8 cellular contexts compared by ENCODE assay signal in genomic region chr5:119333421-119333851, GRCh38. TPM values are rescaled to one million over a fixed set of nuclear protein-coding genes. Genes with fewer than 3 reads are reported as not detected.
DNase-seq lines count a peak whose midpoint lies in the region; ATAC-seq lines count a peak whose summit lies in the region.

No MANE protein-coding gene starts in this region.

- no peaks in the 10 kb centered on the region for H3K9me3 Mint-ChIP-seq in activated CD4-positive, alpha-beta T cell treated with anti-CD3 and anti-CD28 coated beads, Interleukin-2, amount 10 ng/mL, durations not matched to agents 24 days and 14 days
- H3K9me3 Mint-ChIP-seq in activated T-helper 2 cell treated with anti-CD3 and anti-CD28 coated beads, Interferon-gamma antibody, Interleukin-2, Interleukin-4, amounts not matched to agents 10 μg/mL and 5 μg/mL and 100 μg/mL, durations not matched to agents 14 hours and 24 hours and 36 hours, result no peaks in the 10 kb centered on the region
- H3K9me3 Mint-ChIP-seq in stimulated activated naive CD8-positive, alpha-beta T cell treated with anti-CD3 and anti-CD28 coated beads, Interleukin-15, Interleukin-2, amounts not matched to agents 100 ng/mL and 50 ng/mL, for 24 hours, result no peaks in the 10 kb centered on the region

- peak; percentile 11 for ATAC-seq in HG03066 (IDR thresholded peaks at IDR 0.05; ENCODE audit: low read depth, unreplicated experiment)

- peaks cover 77% of the 10 kb centered on the region for H3K4me1 Mint-ChIP-seq in activated CD4-positive, alpha-beta T cell treated with anti-CD3 and anti-CD28 coated beads, Interleukin-2, amount 10 ng/mL, durations not matched to agents 24 days and 14 days
- H3K4me1 Mint-ChIP-seq in activated T-helper 2 cell treated with anti-CD3 and anti-CD28 coated beads, Interferon-gamma antibody, Interleukin-2, Interleukin-4, amounts not matched to agents 10 μg/mL and 5 μg/mL and 100 μg/mL, durations not matched to agents 14 hours and 24 hours and 36 hours (ENCODE audit: low read depth), result peaks cover 91% of the 10 kb centered on the region
- peaks cover 99% of the 10 kb centered on the region for H3K4me1 Mint-ChIP-seq in stimulated activated naive CD8-positive, alpha-beta T cell treated with anti-CD3 and anti-CD28 coated beads, Interleukin-15, Interleukin-2, amounts not matched to agents 100 ng/mL and 50 ng/mL, for 24 hours (ENCODE audit: low read depth)

- peaks cover 14% of the 10 kb centered on the region for H3K36me3 Mint-ChIP-seq in activated CD4-positive, alpha-beta T cell treated with anti-CD3 and anti-CD28 coated beads, Interleukin-2, amount 10 ng/mL, durations not matched to agents 24 days and 14 days (ENCODE audit: low read depth)
- peaks cover 14% of the 10 kb centered on the region for H3K36me3 Mint-ChIP-seq in activated T-helper 2 cell treated with anti-CD3 and anti-CD28 coated beads, Interferon-gamma antibody, Interleukin-2, Interleukin-4, amounts not matched to agents 10 μg/mL and 5 μg/mL and 100 μg/mL, durations not matched to agents 14 hours and 24 hours and 36 hours (ENCODE audit: low read depth)
- H3K36me3 Mint-ChIP-seq in stimulated activated naive CD8-positive, alpha-beta T cell treated with anti-CD3 and anti-CD28 coated beads, Interleukin-15, Interleukin-2, amounts not matched to agents 100 ng/mL and 50 ng/mL, for 24 hours (ENCODE audit: low read depth), result peaks cover 18% of the 10 kb centered on the region

- intact Hi-C loops in activated CD4-positive, alpha-beta T cell treated with anti-CD3 and anti-CD28 coated beads, Interleukin-2, amount 10 ng/mL, durations not matched to agents 24 days and 14 days (cut with micrococcal nuclease), result loop anchor here (1.0 to 2.0 kb wide), 5 partner anchors 9 to 65 kb away; no protein-coding TSS in a partner anchor
- intact Hi-C loops in activated T-helper 2 cell treated with anti-CD3 and anti-CD28 coated beads, Interferon-gamma antibody, Interleukin-2, Interleukin-4, amounts not matched to agents 10 μg/mL and 5 μg/mL and 100 μg/mL, durations not matched to agents 14 hours and 24 hours and 36 hours (cut with micrococcal nuclease), result loop anchor here (1.0 to 2.0 kb wide), 3 partner anchors 8 to 64 kb away; no protein-coding TSS in a partner anchor

- H3K27ac Mint-ChIP-seq in activated CD4-positive, alpha-beta T cell treated with anti-CD3 and anti-CD28 coated beads, Interleukin-2, amount 10 ng/mL, durations not matched to agents 24 days and 14 days, result peak overlapping the region; percentile 92
- H3K27ac Mint-ChIP-seq in activated T-helper 2 cell treated with anti-CD3 and anti-CD28 coated beads, Interferon-gamma antibody, Interleukin-2, Interleukin-4, amounts not matched to agents 10 μg/mL and 5 μg/mL and 100 μg/mL, durations not matched to agents 14 hours and 24 hours and 36 hours, result peak overlapping the region; percentile 87
- peak overlapping the region; percentile 99 for H3K27ac Mint-ChIP-seq in stimulated activated naive CD8-positive, alpha-beta T cell treated with anti-CD3 and anti-CD28 coated beads, Interleukin-15, Interleukin-2, amounts not matched to agents 100 ng/mL and 50 ng/mL, for 24 hours

- DNase-seq in activated CD4-positive, alpha-beta T cell treated with anti-CD3 and anti-CD28 coated beads, Interleukin-2, amount 10 ng/mL, durations not matched to agents 24 days and 14 days, result peak; percentile 74
- DNase-seq in activated CD4-positive, alpha-beta T cell treated with anti-CD3 and anti-CD28 coated beads, Interleukin-2, amount 50 U/mL, for 48 hours, result no peak
- no peak for DNase-seq in activated T-helper 2 cell treated with anti-CD3 and anti-CD28 coated beads, Interferon-gamma antibody, Interleukin-2, Interleukin-4, amounts not matched to agents 10 μg/mL and 5 μg/mL and 100 μg/mL, durations not matched to agents 14 hours and 24 hours and 36 hours (ENCODE audit: low spot score)
- no peak for DNase-seq in activated effector memory CD4-positive, alpha-beta T cell treated with Interleukin-2 at 50 U/mL for 16 hours
- DNase-seq in NCI-H2107 (lab: John Stamatoyannopoulos, UW) (no peak), COLO829 (ENCODE audit: low spot score) (no peak)

- H3K27me3 Mint-ChIP-seq in activated CD4-positive, alpha-beta T cell treated with anti-CD3 and anti-CD28 coated beads, Interleukin-2, amount 10 ng/mL, durations not matched to agents 24 days and 14 days, result no peaks in the 10 kb centered on the region
- no peaks in the 10 kb centered on the region for H3K27me3 Mint-ChIP-seq in activated T-helper 2 cell treated with anti-CD3 and anti-CD28 coated beads, Interferon-gamma antibody, Interleukin-2, Interleukin-4, amounts not matched to agents 10 μg/mL and 5 μg/mL and 100 μg/mL, durations not matched to agents 14 hours and 24 hours and 36 hours (ENCODE audit: low read depth)
- H3K27me3 Mint-ChIP-seq in stimulated activated naive CD8-positive, alpha-beta T cell treated with anti-CD3 and anti-CD28 coated beads, Interleukin-15, Interleukin-2, amounts not matched to agents 100 ng/mL and 50 ng/mL, for 24 hours, result no peaks in the 10 kb centered on the region

- H3K4me3 Mint-ChIP-seq in activated CD4-positive, alpha-beta T cell treated with anti-CD3 and anti-CD28 coated beads, Interleukin-2, amount 10 ng/mL, durations not matched to agents 24 days and 14 days, result peak overlapping the region; percentile 85
- peak overlapping the region; percentile 79 for H3K4me3 Mint-ChIP-seq in activated T-helper 2 cell treated with anti-CD3 and anti-CD28 coated beads, Interferon-gamma antibody, Interleukin-2, Interleukin-4, amounts not matched to agents 10 μg/mL and 5 μg/mL and 100 μg/mL, durations not matched to agents 14 hours and 24 hours and 36 hours (ENCODE audit: low read depth)
- H3K4me3 Mint-ChIP-seq in stimulated activated naive CD8-positive, alpha-beta T cell treated with anti-CD3 and anti-CD28 coated beads, Interleukin-15, Interleukin-2, amounts not matched to agents 100 ng/mL and 50 ng/mL, for 24 hours, result peak overlapping the region; percentile 83

RNA-seq across cellular contexts. Expression of gene TNFAIP8, which starts 22.4 kb away (rescaled TPM):
- 188 and 193 TPM in 2 replicates for total RNA-seq in activated CD4-positive, alpha-beta T cell treated with anti-CD3 and anti-CD28 coated beads, Interleukin-2, amount 10 ng/mL, durations not matched to agents 24 days and 14 days
- 112 and 117 TPM in 2 replicates for total RNA-seq in activated T-helper 2 cell treated with anti-CD3 and anti-CD28 coated beads, Interferon-gamma antibody, Interleukin-2, Interleukin-4, amounts not matched to agents 10 μg/mL and 5 μg/mL and 100 μg/mL, durations not matched to agents 14 hours and 24 hours and 36 hours
